In genomic region chr5:180874804-180875582, GRCh38 we compare ENCODE assay signal across 22 cellular contexts. TPM values are rescaled to one million over a fixed set of nuclear protein-coding genes. Genes with fewer than 3 reads are reported as not detected.
"Had no signal": no experiment of that assay in that cellular context is flagged by ENCODE, and none has a peak within 500 bp of the region (broad histone marks: within the 10 kb centered on the region; RNA-seq: fewer than 3 reads in every experiment).

No MANE protein-coding gene starts in this region.

- H3K27ac ChIP-seq: foreskin keratinocyte, thoracic aorta, upper lobe of right lung, WERI-Rb-1 had no signal

- H3K4me3 ChIP-seq: dorsolateral prefrontal cortex, lower lobe of right lung, thoracic aorta, upper lobe of right lung had no signal

- FAIRE-seq: colon, keratinocyte had no signal

- H3K9me3 ChIP-seq: lower lobe of right lung, thoracic aorta, upper lobe of right lung had no signal

- DNase-seq: activated CD4-positive, alpha-beta memory T cell treated with anti-CD3 and anti-CD28 coated beads for 36 hours; activated naive CD8-positive, alpha-beta T cell treated with anti-CD3 and anti-CD28 coated beads for 36 hours; activated T-cell treated with anti-CD3 and anti-CD28 coated beads for 4 hours; amniotic stem cell; central memory CD4-positive, alpha-beta T cell; dorsolateral prefrontal cortex; foreskin keratinocyte; head of caudate nucleus; lower lobe of right lung; natural killer cell; posterior cingulate gyrus; retina; stimulated activated CD4-positive, alpha-beta T cell treated with anti-CD3 and anti-CD28 coated beads, Interleukin-2, amount 100 ng/mL, for 24 hours; SW 1271; upper lobe of right lung; WERI-Rb-1 had no signal

- H3K4me1 ChIP-seq: foreskin keratinocyte had no signal

- ATAC-seq: foreskin keratinocyte, lower lobe of right lung, natural killer cell had no signal

- H3K36me3 ChIP-seq: lower lobe of right lung, thoracic aorta, upper lobe of right lung, WERI-Rb-1 had no signal

- H3K27me3 ChIP-seq: dorsolateral prefrontal cortex, upper lobe of right lung had no signal

RNA-seq across cellular contexts. Expression of gene BTNL8, which starts 24.0 kb away (rescaled TPM):
- total RNA-seq: activated CD4-positive, alpha-beta memory T cell treated with anti-CD3 and anti-CD28 coated beads for 36 hours; activated T-helper 1 cell treated with anti-CD3 and anti-CD28 coated beads, Interleukin-12 subunit alpha, Interleukin-12 subunit beta, Interleukin-2, Interleukin-4 antibody, amounts not matched to agents 30 ng/mL and 10 ng/mL and 1 ng/mL, durations not matched to agents 14 hours and 24 hours and 36 hours; fibroblast of lung; foreskin keratinocyte; T-helper 2 cell treated with Interferon-gamma antibody and Interleukin-4, amounts not matched to agents 100 ng/mL and 5 ng/mL, for 36 hours; thoracic aorta had no signal
- polyA plus RNA-seq: fibroblast of lung, foreskin keratinocyte, keratinocyte had no signal
